In the genomic region with DNA sequence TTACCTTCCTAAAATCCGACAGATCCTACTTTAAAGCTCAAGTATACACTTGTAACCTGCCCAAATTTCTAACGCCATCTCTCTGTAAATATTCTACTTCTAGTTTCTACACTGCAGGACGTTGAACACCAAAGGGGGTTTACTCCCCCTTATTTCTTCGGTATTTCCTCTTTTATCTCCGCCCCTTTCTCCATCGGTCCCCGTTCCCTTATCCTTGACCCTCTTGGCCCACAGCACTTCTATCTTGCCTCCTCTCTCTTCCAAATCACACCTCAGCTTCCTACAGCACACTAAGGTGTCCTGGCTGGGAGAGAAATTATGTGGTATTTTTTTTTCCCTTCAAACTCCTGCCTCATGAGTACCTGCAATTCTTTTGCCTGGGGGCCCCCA, we compare ENCODE assay signal across 8 cellular contexts. TPM values are rescaled to one million over a fixed set of nuclear protein-coding genes. Genes with fewer than 3 reads are reported as not detected.
DNase-seq lines count a peak whose midpoint lies in the region; ATAC-seq and TF ChIP-seq lines count a peak whose summit lies in the region.

No MANE protein-coding gene starts in this region.

- H3K36me3 Mint-ChIP-seq in chondrocyte (ENCODE audit: low read depth), result no peaks in the 10 kb centered on the region

- H3K36me3 ChIP-seq in ACC112 (ENCODE audit: insufficient read depth, low read length) (no peaks in the 10 kb centered on the region), KOPT-K1 (ENCODE audit: insufficient read depth, low read length) (no peaks in the 10 kb centered on the region)

- H3K4me1 ChIP-seq in ACC112 (ENCODE audit: control insufficient read depth, insufficient read depth, low read length, unreplicated experiment), result no peaks in the 10 kb centered on the region
- no peaks in the 10 kb centered on the region for H3K4me1 ChIP-seq in mononuclear cell (ENCODE audit: insufficient read depth, low read length)

- no peaks in the 10 kb centered on the region for H3K9me3 ChIP-seq in KOPT-K1 (ENCODE audit: insufficient read depth, low read length, poor library complexity, severe bottlenecking)
- H3K9me3 ChIP-seq in mononuclear cell (ENCODE audit: low read depth, low read length), result no peaks in the 10 kb centered on the region

- TF ChIP-seq CTCF in chondrocyte (IDR thresholded peaks at IDR 0.05), result no peak

- peak overlapping the region; percentile 77 for H3K4me3 ChIP-seq in ACC112 (ENCODE audit: low read depth, low read length)
- peak overlapping the region; percentile 43 for H3K4me3 ChIP-seq in mononuclear cell (ENCODE audit: low read length)

- ATAC-seq in GM18517 (IDR thresholded peaks at IDR 0.05; ENCODE audit: unreplicated experiment), result peak; percentile 3
- no peak for ATAC-seq in HG02623 (IDR thresholded peaks at IDR 0.05; ENCODE audit: unreplicated experiment)

- peaks cover 8% of the 10 kb centered on the region for H3K4me1 Mint-ChIP-seq in chondrocyte (ENCODE audit: low read depth)

- peak overlapping the region; percentile 73 for H3K4me3 Mint-ChIP-seq in chondrocyte (ENCODE audit: unreplicated experiment)

- H3K27me3 ChIP-seq in ACC112 (ENCODE audit: insufficient read depth, low read length) (no peaks in the 10 kb centered on the region), mononuclear cell (ENCODE audit: insufficient read depth, low read length) (no peaks in the 10 kb centered on the region)

- H3K27me3 Mint-ChIP-seq in chondrocyte (ENCODE audit: low read depth), result no peaks in the 10 kb centered on the region

- peaks cover 7% of the 10 kb centered on the region for H3K9me3 Mint-ChIP-seq in chondrocyte (ENCODE audit: low read depth)

- H3K79me2 ChIP-seq in ACC112 (ENCODE audit: control insufficient read depth, insufficient read depth, low read length, unreplicated experiment), result no peaks in the 10 kb centered on the region

- H3K27ac Mint-ChIP-seq in chondrocyte (ENCODE audit: unreplicated experiment), result no peak overlapping the region

- peak overlapping the region; percentile 34 for H2AFZ ChIP-seq in ACC112 (ENCODE audit: low read length, unreplicated experiment)

- DNase-seq in chondrocyte (ENCODE audit: low spot score) (no peak), COLO829 (ENCODE audit: low spot score) (no peak), NCI-H128 (lab: John Stamatoyannopoulos, UW; ENCODE audit: unreplicated experiment) (no peak)

- H3K27ac ChIP-seq in ACC112 (ENCODE audit: low read depth, low read length), result no peak overlapping the region
- H3K27ac ChIP-seq in KOPT-K1 (ENCODE audit: low read depth, low read length, poor library complexity, severe bottlenecking), result peak overlapping the region; percentile 73

RNA-seq across cellular contexts. Expression of a gene that starts 0.7 kb away (rescaled TPM):
- 3.4 to 4.7 TPM (median 4.0 TPM) in 3 replicates for total RNA-seq in chondrocyte
- total RNA-seq in mononuclear cell, result 10.2 TPM
